8 cellular contexts compared by ENCODE assay signal in genomic region chr2:159516241-159516758, GRCh38.
DNase-seq lines count a peak whose midpoint lies in the region; ATAC-seq and TF ChIP-seq lines count a peak whose summit lies in the region.

No MANE protein-coding gene starts in this region.

- no peak overlapping the region for H3K27ac ChIP-seq in Karpas-422 (ENCODE audit: low read length)
- H3K27ac ChIP-seq in lung (ENCODE audit: low read depth in 1 of 2, low read length in 1 of 2), result peak overlapping the region in 1 of 2 donors; percentile 83
- H3K27ac ChIP-seq in tibial artery, result peak overlapping the region; percentile 2 to 39

- CTCF ChIA-PET in activated naive CD4-positive, alpha-beta T cell treated with anti-CD3 and anti-CD28 coated beads for 36 hours (lab: Charles Lee), result interaction anchor here (0.6 kb wide), 1 partner anchor 298 kb away, joined by 4 read pairs; no protein-coding TSS in a partner anchor

- no peaks in the 10 kb centered on the region for H3K27me3 Mint-ChIP-seq in activated naive CD4-positive, alpha-beta T cell treated with anti-CD3 and anti-CD28 coated beads for 36 hours (ENCODE audit: low read depth)
- no peaks in the 10 kb centered on the region for H3K27me3 Mint-ChIP-seq in dendritic cell treated with granulocyte-macrophage colony-stimulating factor and Interleukin-4, amounts not matched to agents 40 ng/mL and 50 ng/mL, for 4 days

- intact Hi-C loops in activated naive CD4-positive, alpha-beta T cell treated with anti-CD3 and anti-CD28 coated beads for 36 hours (cut with micrococcal nuclease), result loop anchor here (1.0 to 5.0 kb wide), 8 partner anchors 99 to 444 kb away; partner anchors contain the start of genes MARCHF7 and WDSUB1
- intact Hi-C loops in dendritic cell treated with granulocyte-macrophage colony-stimulating factor and Interleukin-4, amounts not matched to agents 40 ng/mL and 50 ng/mL, for 4 days (cut with micrococcal nuclease), result no loop called here
- intact Hi-C loops in tibial artery (cut with DNase I; ENCODE audit: low total_unique reads), result no loop called here

- ATAC-seq in lung (ENCODE audit: insufficient read depth, low FRiP score), result peak; percentile 66

- TF ChIP-seq CTCF in lung (IDR thresholded peaks at IDR 0.05; ENCODE audit: control extremely low read depth, extremely low read depth) (no peak), tibial artery (IDR thresholded peaks at IDR 0.05) (no peak)

- no peaks in the 10 kb centered on the region for H3K9me2 ChIP-seq in Karpas-422 (replicated peaks; ENCODE audit: insufficient read depth, low read length)

- H3K4me1 Mint-ChIP-seq in activated naive CD4-positive, alpha-beta T cell treated with anti-CD3 and anti-CD28 coated beads for 36 hours (ENCODE audit: low read depth), result peaks cover 17% of the 10 kb centered on the region
- peaks cover 11% of the 10 kb centered on the region for H3K4me1 Mint-ChIP-seq in dendritic cell treated with granulocyte-macrophage colony-stimulating factor and Interleukin-4, amounts not matched to agents 40 ng/mL and 50 ng/mL, for 4 days (ENCODE audit: low read depth)

- no peaks in the 10 kb centered on the region for H3K79me2 ChIP-seq in Karpas-422 (ENCODE audit: low read length)

- H3K36me3 ChIP-seq in H7 (replicated peaks; ENCODE audit: control insufficient read depth, insufficient read depth, low read length) (no peaks in the 10 kb centered on the region), Karpas-422 (ENCODE audit: insufficient read depth, low read length) (no peaks in the 10 kb centered on the region), lung (ENCODE audit: control insufficient read depth in 2 of 2, insufficient read depth in 2 of 2, low read length in 2 of 2) (no peaks in the 10 kb centered on the region), tibial artery (no peaks in the 10 kb centered on the region)

- 0 out of 2 replicates have a peak overlapping the region, but pooled peaks have one; percentile 32 for H3K9ac ChIP-seq in Karpas-422 (ENCODE audit: low read length)

- H3K9me3 Mint-ChIP-seq in activated naive CD4-positive, alpha-beta T cell treated with anti-CD3 and anti-CD28 coated beads for 36 hours, result no peaks in the 10 kb centered on the region
- no peaks in the 10 kb centered on the region for H3K9me3 Mint-ChIP-seq in dendritic cell treated with granulocyte-macrophage colony-stimulating factor and Interleukin-4, amounts not matched to agents 40 ng/mL and 50 ng/mL, for 4 days

- H3K9me3 ChIP-seq in Karpas-422 (ENCODE audit: low read length) (no peaks in the 10 kb centered on the region), lung (ENCODE audit: control insufficient read depth in 2 of 2, insufficient read depth in 1 of 2, low read length in 1 of 2) (no peaks in the 10 kb centered on the region), tibial artery (no peaks in the 10 kb centered on the region)

- H3K36me3 Mint-ChIP-seq in activated naive CD4-positive, alpha-beta T cell treated with anti-CD3 and anti-CD28 coated beads for 36 hours (ENCODE audit: low read depth), result peaks cover 3% of the 10 kb centered on the region
- no peaks in the 10 kb centered on the region for H3K36me3 Mint-ChIP-seq in dendritic cell treated with granulocyte-macrophage colony-stimulating factor and Interleukin-4, amounts not matched to agents 40 ng/mL and 50 ng/mL, for 4 days (ENCODE audit: low read depth)

- peak; percentile 23 for DNase-seq in activated naive CD4-positive, alpha-beta T cell treated with anti-CD3 and anti-CD28 coated beads for 36 hours
- no peak for DNase-seq in activated naive CD4-positive, alpha-beta T cell treated with Interleukin-2 at 50 U/mL for 16 hours
- DNase-seq in H7 (peak; percentile 19), Karpas-422 (no peak), RPMI8226 (peak; percentile 63), lung (ENCODE audit: low spot score) (no peak), tibial artery (no peak)

- WGBS in lung, 2 donors, result 3 to 4% methylated on average over 6 of the region's 6 CpGs

- 0 out of 2 replicates have a peak, but pooled peaks cover 3% of the 10 kb centered on the region for H3K4me1 ChIP-seq in Karpas-422 (ENCODE audit: low read length)
- H3K4me1 ChIP-seq in lung (ENCODE audit: control insufficient read depth in 2 of 2, insufficient read depth in 2 of 2, low read length in 2 of 2), result peaks cover 3 to 7% of the 10 kb centered on the region in 2 donors
- H3K4me1 ChIP-seq in tibial artery, result peaks cover 0 to 36% (median 3%) of the 10 kb centered on the region in 4 donors

- H3K27me3 ChIP-seq in H7 (ENCODE audit: control insufficient read depth, insufficient read depth, low read length), result no peaks in the 10 kb centered on the region
- H3K27me3 ChIP-seq in Karpas-422 (ENCODE audit: low read length), result no peaks in the 10 kb centered on the region
- H3K27me3 ChIP-seq in lung (ENCODE audit: control insufficient read depth, insufficient read depth), result no peaks in the 10 kb centered on the region
- H3K27me3 ChIP-seq in tibial artery, result no peaks in the 10 kb centered on the region

- H3K4me3 Mint-ChIP-seq in activated naive CD4-positive, alpha-beta T cell treated with anti-CD3 and anti-CD28 coated beads for 36 hours, result peak overlapping the region; percentile 66
- H3K4me3 Mint-ChIP-seq in dendritic cell treated with granulocyte-macrophage colony-stimulating factor and Interleukin-4, amounts not matched to agents 40 ng/mL and 50 ng/mL, for 4 days, result peak overlapping the region; percentile 63

- peak overlapping the region; percentile 57; the same call in 1 of the 2 replicates for H2AFZ ChIP-seq in Karpas-422 (ENCODE audit: low read length)

- H3K4me2 ChIP-seq in Karpas-422 (ENCODE audit: low read depth, low read length, poor library complexity, severe bottlenecking), result peak overlapping the region; percentile 37

- H3K4me3 ChIP-seq in H7 (ENCODE audit: insufficient read depth, low read depth, low read length), result no peak overlapping the region; the same call in 1 of the 2 replicates
- peak overlapping the region; percentile 33; the same call in 1 of the 2 replicates for H3K4me3 ChIP-seq in Karpas-422 (ENCODE audit: low read length)
- no peak overlapping the region for H3K4me3 ChIP-seq in lung
- peak overlapping the region; percentile 36 to 43 for H3K4me3 ChIP-seq in tibial artery

- H4K20me1 ChIP-seq in Karpas-422 (ENCODE audit: insufficient read depth, low read depth, low read length), result no peaks in the 10 kb centered on the region

- H3K27ac Mint-ChIP-seq in activated naive CD4-positive, alpha-beta T cell treated with anti-CD3 and anti-CD28 coated beads for 36 hours, result peak overlapping the region; percentile 54
- peak overlapping the region; percentile 62 for H3K27ac Mint-ChIP-seq in dendritic cell treated with granulocyte-macrophage colony-stimulating factor and Interleukin-4, amounts not matched to agents 40 ng/mL and 50 ng/mL, for 4 days

Comparison
In these comparisons a context has a peak if more than half of its experiments do, and no peak if none do; other contexts are left out.
1. DNase-seq: peak in activated naive CD4-positive, alpha-beta T cell treated with anti-CD3 and anti-CD28 coated beads for 36 hours (single experiment), H7 (single experiment) and RPMI8226 (single experiment); none in activated naive CD4-positive, alpha-beta T cell treated with Interleukin-2 at 50 U/mL for 16 hours (single experiment), Karpas-422 (single experiment), lung (single experiment) and tibial artery (0 of 2).
2. H3K4me3 ChIP-seq: peak in Karpas-422 (single experiment) and tibial artery (2 of 2); none in H7 (single experiment) and lung (single experiment).